In genomic region chr12:118377005-118377890, GRCh38 we compare ENCODE assay signal across 8 cellular contexts. TPM values are rescaled to one million over a fixed set of nuclear protein-coding genes. Genes with fewer than 3 reads are reported as not detected.
A peak's percentile ranks its signal among the peaks of the same experiment; 100 is the strongest.
DNase-seq lines count a peak whose midpoint lies in the region; ATAC-seq lines count a peak whose summit lies in the region.

No MANE protein-coding gene starts in this region.

- H3K27me3 Mint-ChIP-seq in natural killer cell treated with Interleukin-12 subunit alpha and Interleukin-12 subunit beta and Interleukin-15 and Interleukin-18, amount 100 ng/mL, for 72 hours, result no peaks in the 10 kb centered on the region

- no peaks in the 10 kb centered on the region for H3K9me3 Mint-ChIP-seq in natural killer cell treated with Interleukin-12 subunit alpha and Interleukin-12 subunit beta and Interleukin-15 and Interleukin-18, amount 100 ng/mL, for 72 hours

- no peak for ATAC-seq in natural killer cell treated with Interleukin-12 subunit alpha and Interleukin-12 subunit beta and Interleukin-15 and Interleukin-18, amount 100 ng/mL, for 72 hours
- ATAC-seq in HG03565 (IDR thresholded peaks at IDR 0.05; ENCODE audit: unreplicated experiment) (no peak), GM18498 (IDR thresholded peaks at IDR 0.05; ENCODE audit: unreplicated experiment) (no peak)

- H3K4me3 Mint-ChIP-seq in natural killer cell treated with Interleukin-12 subunit alpha and Interleukin-12 subunit beta and Interleukin-15 and Interleukin-18, amount 100 ng/mL, for 72 hours, result peak overlapping the region; percentile 79

- DNase-seq in NCI-H2107 treated with DMSO at 0.1 percent for 48 hours (lab: John Stamatoyannopoulos, UW; ENCODE audit: unreplicated experiment) (peak; percentile 34), NCI-H2107 (lab: John Stamatoyannopoulos, UW) (no peak), OCI-M1 (lab: John Stamatoyannopoulos, UW) (peak; percentile 54), dermis blood vessel endothelial cell (peak; percentile 20)
- DNase-seq in natural killer cell treated with Interleukin-12 subunit alpha and Interleukin-12 subunit beta and Interleukin-15 and Interleukin-18, amount 100 ng/mL, for 72 hours (ENCODE audit: low spot score), result no peak
- no peak for DNase-seq in stimulated activated CD4-positive, alpha-beta T cell treated with anti-CD3 and anti-CD28 coated beads, Interleukin-1b, Interleukin-23, amount 100 ng/mL, for 48 hours

- no peaks in the 10 kb centered on the region for H3K36me3 Mint-ChIP-seq in natural killer cell treated with Interleukin-12 subunit alpha and Interleukin-12 subunit beta and Interleukin-15 and Interleukin-18, amount 100 ng/mL, for 72 hours

- peak overlapping the region; percentile 36 to 76 for H3K27ac Mint-ChIP-seq in natural killer cell treated with Interleukin-12 subunit alpha and Interleukin-12 subunit beta and Interleukin-15 and Interleukin-18, amount 100 ng/mL, for 72 hours

- peaks cover 16 to 37% of the 10 kb centered on the region in 2 donors for H3K4me1 Mint-ChIP-seq in natural killer cell treated with Interleukin-12 subunit alpha and Interleukin-12 subunit beta and Interleukin-15 and Interleukin-18, amount 100 ng/mL, for 72 hours (ENCODE audit: low read depth in 2 of 2)

RNA-seq across cellular contexts. Expression of gene SUDS3, which starts 0.9 kb away (rescaled TPM):
- total RNA-seq in dermis blood vessel endothelial cell, result 32.3 and 33.0 TPM in 2 replicates
- total RNA-seq in natural killer cell treated with Interleukin-12 subunit alpha and Interleukin-12 subunit beta and Interleukin-15 and Interleukin-18, amount 100 ng/mL, for 72 hours, result 10 to 100 TPM; 26.1 to 34.0 TPM

RNA-seq across cellular contexts. Expression of gene TAOK3, which starts 4.5 kb away (rescaled TPM):
- 27.2 and 31.9 TPM in 2 replicates for total RNA-seq in dermis blood vessel endothelial cell
- total RNA-seq in natural killer cell treated with Interleukin-12 subunit alpha and Interleukin-12 subunit beta and Interleukin-15 and Interleukin-18, amount 100 ng/mL, for 72 hours, result 100 to 1,000 TPM; 106 to 107 TPM

Comparison
In these comparisons a context has a peak if more than half of its experiments do, and no peak if none do; other contexts are left out.
1. DNase-seq: peak in NCI-H2107 treated with DMSO at 0.1 percent for 48 hours (single experiment), OCI-M1 (single experiment) and dermis blood vessel endothelial cell (single experiment); none in NCI-H2107 (single experiment), natural killer cell treated with Interleukin-12 subunit alpha and Interleukin-12 subunit beta and Interleukin-15 and Interleukin-18, amount 100 ng/mL, for 72 hours (single experiment) and stimulated activated CD4-positive, alpha-beta T cell treated with anti-CD3 and anti-CD28 coated beads, Interleukin-1b, Interleukin-23, amount 100 ng/mL, for 48 hours (single experiment).